19 cellular contexts compared by ENCODE assay signal in the genomic region with DNA sequence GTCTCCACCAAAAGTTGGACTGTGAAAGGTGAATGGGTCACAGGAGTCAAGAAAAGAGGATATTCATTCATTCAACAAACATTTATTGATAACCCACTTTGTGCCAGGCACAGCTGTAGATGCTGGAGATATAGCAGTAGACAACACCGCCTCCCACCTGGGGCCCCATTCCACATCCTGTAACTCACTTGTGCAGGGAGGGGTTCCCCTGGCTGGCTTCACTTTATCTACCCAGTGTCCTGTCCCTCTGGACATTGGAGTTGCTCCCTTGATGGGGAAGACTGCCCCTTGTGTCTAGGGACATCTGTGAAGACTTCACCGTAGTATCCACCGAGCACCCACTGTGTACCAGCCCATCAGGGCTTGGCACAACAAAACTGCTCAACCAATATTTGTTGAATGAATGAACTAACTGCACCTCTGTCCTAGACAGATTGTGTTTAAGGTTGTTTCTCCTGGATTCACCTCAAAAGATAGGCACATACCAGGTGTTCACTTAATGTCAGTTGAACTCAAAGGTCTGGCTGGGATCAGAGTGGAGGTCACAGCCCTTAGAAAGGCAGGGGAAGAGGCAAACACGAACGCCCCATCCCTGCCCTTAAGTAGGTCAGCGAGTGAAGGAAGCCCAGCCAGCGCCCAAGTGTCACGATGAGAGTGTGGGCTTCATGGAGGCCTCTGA. TPM values are rescaled to one million over a fixed set of nuclear protein-coding genes. Genes with fewer than 3 reads are reported as not detected.
DNase-seq lines count a peak whose midpoint lies in the region; ATAC-seq, FAIRE-seq and TF ChIP-seq lines count a peak whose summit lies in the region.
"Had no signal": no experiment of that assay in that cellular context is flagged by ENCODE, and none has a peak within 500 bp of the region (broad histone marks: within the 10 kb centered on the region; RNA-seq: fewer than 3 reads in every experiment).

No MANE protein-coding gene starts in this region.

- H3K36me3 ChIP-seq in CD4-positive, alpha-beta memory T cell (ENCODE audit: insufficient read depth, low read length), result no peaks in the 10 kb centered on the region
- no peaks in the 10 kb centered on the region for H3K36me3 ChIP-seq in heart right ventricle
- H3K36me3 ChIP-seq: spleen had no signal

- DNase-seq in CD4-positive, alpha-beta memory T cell, result peak in 2 of 5 donors; percentile 20 to 26
- DNase-seq in HTR-8/SVneo (ENCODE audit: insufficient read length, low spot score), result no peak
- no peak for DNase-seq in central memory CD8-positive, alpha-beta T cell (ENCODE audit: low spot score in 2 of 2)
- no peak for DNase-seq in natural killer cell
- no peak for DNase-seq in heart right ventricle
- DNase-seq in NCI-H1417 (lab: John Stamatoyannopoulos, UW), result no peak
- DNase-seq in AG08395 (ENCODE audit: low spot score), result no peak
- no peak for DNase-seq in OCI-M1 (lab: John Stamatoyannopoulos, UW)
- DNase-seq: activated CD4-positive, alpha-beta T cell treated with anti-CD3 and anti-CD28 coated beads, Interleukin-2, amount 50 U/mL, for 48 hours; islet precursor cell; NCI-H1092; NK-92 treated with Interleukin-12 subunit alpha and Interleukin-12 subunit beta, amount 100 ng/mL, for 24 hours; spleen; T-helper 9 cell had no signal

- no peak overlapping the region for H3K4me3 ChIP-seq in CD4-positive, alpha-beta memory T cell (ENCODE audit: low read length in 2 of 2)
- H3K4me3 ChIP-seq in heart right ventricle, result no peak overlapping the region
- H3K4me3 ChIP-seq: K562 had no signal

- no peaks in the 10 kb centered on the region for H3K9me3 ChIP-seq in CD4-positive, alpha-beta memory T cell (ENCODE audit: control insufficient read depth in 1 of 2, low read length in 2 of 2)
- no peaks in the 10 kb centered on the region for H3K9me3 ChIP-seq in heart right ventricle
- H3K9me3 ChIP-seq: psoas muscle, spleen had no signal

- peaks cover 20% of the 10 kb centered on the region for H3K27me3 ChIP-seq in CD4-positive, alpha-beta memory T cell (ENCODE audit: insufficient read depth, low read length)
- peaks cover 25 to 61% (median 48%) of the 10 kb centered on the region in 7 donors for H3K27me3 ChIP-seq in heart right ventricle

- peak; percentile 83 for FAIRE-seq in HTR-8/SVneo (lab: Jason Lieb, UNC)
- FAIRE-seq: K562 had no signal

- peak overlapping the region in 3 of 7 donors; percentile 13 to 58 (median 53) for H3K27ac Mint-ChIP-seq in CD4-positive, alpha-beta memory T cell
- H3K27ac Mint-ChIP-seq in central memory CD8-positive, alpha-beta T cell (ENCODE audit: low read depth), result no peak overlapping the region
- H3K27ac Mint-ChIP-seq in natural killer cell, result peak overlapping the region in 1 of 2 donors; percentile 26

- peaks cover 31% of the 10 kb centered on the region for H3K4me1 ChIP-seq in CD4-positive, alpha-beta memory T cell (ENCODE audit: insufficient read depth, low read length)
- peaks cover 9 to 28% (median 25%) of the 10 kb centered on the region in 9 donors for H3K4me1 ChIP-seq in heart right ventricle

- no peaks in the 10 kb centered on the region for H3K9me3 Mint-ChIP-seq in CD4-positive, alpha-beta memory T cell
- H3K9me3 Mint-ChIP-seq in central memory CD8-positive, alpha-beta T cell, result no peaks in the 10 kb centered on the region
- H3K9me3 Mint-ChIP-seq in natural killer cell, result no peaks in the 10 kb centered on the region

- peak overlapping the region; percentile 46 to 84 (median 70) for H3K4me3 Mint-ChIP-seq in CD4-positive, alpha-beta memory T cell
- H3K4me3 Mint-ChIP-seq in central memory CD8-positive, alpha-beta T cell, result peak overlapping the region; percentile 73
- H3K4me3 Mint-ChIP-seq in natural killer cell, result peak overlapping the region; percentile 80

- POLR2A ChIA-PET in CD4-positive, alpha-beta memory T cell (lab: Charles Lee; ENCODE audit: partially characterized antibody), result no interaction called here

- no peak for TF ChIP-seq CTCF in natural killer cell (IDR thresholded peaks at IDR 0.05)
- TF ChIP-seq CTCF in heart right ventricle (IDR thresholded peaks at IDR 0.05), result no peak

- H3K27me3 Mint-ChIP-seq in CD4-positive, alpha-beta memory T cell, result peaks cover 12 to 14% of the 10 kb centered on the region in 2 donors
- peaks cover 46% of the 10 kb centered on the region for H3K27me3 Mint-ChIP-seq in central memory CD8-positive, alpha-beta T cell
- peaks cover 18 to 35% of the 10 kb centered on the region in 2 donors for H3K27me3 Mint-ChIP-seq in natural killer cell (ENCODE audit: low read depth in 2 of 2)

- H3K4me1 Mint-ChIP-seq in CD4-positive, alpha-beta memory T cell, result peaks cover 15 to 40% (median 28%) of the 10 kb centered on the region in 4 donors
- peaks cover 24% of the 10 kb centered on the region for H3K4me1 Mint-ChIP-seq in central memory CD8-positive, alpha-beta T cell
- peaks cover 19 to 21% of the 10 kb centered on the region in 2 donors for H3K4me1 Mint-ChIP-seq in natural killer cell

- H3K27ac ChIP-seq in CD4-positive, alpha-beta memory T cell (ENCODE audit: low read depth, low read length), result no peak overlapping the region
- no peak overlapping the region for H3K27ac ChIP-seq in heart right ventricle
- H3K27ac ChIP-seq: psoas muscle, spleen had no signal

- CTCF ChIA-PET in CD4-positive, alpha-beta memory T cell (lab: Charles Lee; ENCODE audit: partially characterized antibody), result interaction anchor here (0.9 to 9.0 kb wide), 3 partner anchors 15 to 74 kb away, joined by 3 to 107 read pairs (median 15); partner anchors contain the start of gene KAT5

- WGBS in heart right ventricle, 2 donors, result 59 to 63% methylated on average over 8 of the region's 8 CpGs

- ATAC-seq in central memory CD8-positive, alpha-beta T cell (replicated peaks; ENCODE audit: extremely low read depth, poor library complexity, severe bottlenecking), result no peak
- no peak for ATAC-seq in natural killer cell
- no peak for ATAC-seq in heart right ventricle
- ATAC-seq: K562, Right ventricle myocardium inferior had no signal

- intact Hi-C loops in CD4-positive, alpha-beta memory T cell (cut with micrococcal nuclease), result no loop called here
- intact Hi-C loops in natural killer cell (cut with micrococcal nuclease) (loop anchor here (10.0 kb wide), 1 partner anchor 431 kb away; the partner anchor contains the start of gene TIGD3), heart right ventricle (cut with DNase I) (no loop called here)

- H3K36me3 Mint-ChIP-seq in CD4-positive, alpha-beta memory T cell, result no peaks in the 10 kb centered on the region
- peaks cover 3% of the 10 kb centered on the region for H3K36me3 Mint-ChIP-seq in central memory CD8-positive, alpha-beta T cell (ENCODE audit: insufficient read depth)
- H3K36me3 Mint-ChIP-seq in natural killer cell, result no peaks in the 10 kb centered on the region

RNA-seq across cellular contexts. Expression of gene OVOL1, which starts 1.4 kb away (rescaled TPM):
- total RNA-seq in CD4-positive, alpha-beta memory T cell, result not detected
- polyA plus RNA-seq in CD4-positive, alpha-beta memory T cell, result not detected
- total RNA-seq in natural killer cell (under 1 TPM in 2 of 3 donors, not detected in 1; 0.11 to 0.12 TPM), heart right ventricle (not detected)
- polyA plus RNA-seq in heart right ventricle, result not detected
- total RNA-seq: mononuclear cell, psoas muscle, Right ventricle myocardium inferior had no signal
- polyA plus RNA-seq: BJ, K562 had no signal

RNA-seq across cellular contexts. Expression of gene AP5B1, which starts 4.7 kb away (rescaled TPM):
- total RNA-seq in CD4-positive, alpha-beta memory T cell, result 10 to 100 TPM; 25.6 to 26.9 TPM
- 10 to 100 TPM in 1 of 2 donors, 1 to 10 TPM in 1; 5.2 to 13.7 TPM for polyA plus RNA-seq in CD4-positive, alpha-beta memory T cell
- total RNA-seq in natural killer cell (10 to 100 TPM; 13.9 to 22.5 (median 21.3) TPM), heart right ventricle (10 to 100 TPM in 1 of 10 donors, 1 to 10 TPM in 9; 6.1 to 12.8 (median 7.4) TPM)
- 1 to 10 TPM; 5.0 to 5.1 TPM for polyA plus RNA-seq in heart right ventricle

RNA-seq across cellular contexts. Expression of gene SNX32, which starts 48.3 kb away (rescaled TPM):
- under 1 TPM; 0.42 to 0.64 TPM for total RNA-seq in CD4-positive, alpha-beta memory T cell
- polyA plus RNA-seq in CD4-positive, alpha-beta memory T cell, result under 1 TPM; 0.68 to 0.93 TPM
- total RNA-seq in natural killer cell (1 to 10 TPM in 1 of 3 donors, under 1 TPM in 2; 0.31 to 2.0 (median 0.54) TPM), heart right ventricle (under 1 TPM in 5 of 10 donors, not detected in 5; 0.13 to 0.32 (median 0.21) TPM)
- under 1 TPM; 0.51 to 0.58 TPM for polyA plus RNA-seq in heart right ventricle
- total RNA-seq: K562, mononuclear cell, psoas muscle, Right ventricle myocardium inferior had no signal
